In the genomic region with DNA sequence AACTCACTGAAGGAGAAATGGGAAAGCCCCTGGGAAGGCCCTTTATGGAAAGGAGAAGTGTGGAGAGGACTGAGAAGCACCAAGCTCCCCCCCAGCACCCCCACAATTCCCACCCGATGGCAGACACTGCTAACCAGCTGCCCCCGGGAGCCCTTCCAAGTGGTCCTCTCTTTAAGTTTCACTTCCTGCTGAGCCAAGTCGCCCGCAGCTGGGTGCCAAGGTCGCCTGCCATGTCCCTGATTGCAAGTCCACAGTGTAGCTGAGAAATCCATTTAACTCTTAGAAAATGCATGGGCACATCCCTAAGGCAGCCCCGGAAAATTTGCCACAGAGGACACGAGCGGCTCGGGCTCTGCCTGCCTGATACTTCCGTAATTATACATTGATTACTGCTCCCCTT, we compare ENCODE assay signal across 27 cellular contexts.
DNase-seq lines count a peak whose midpoint lies in the region; ATAC-seq, FAIRE-seq and TF ChIP-seq lines count a peak whose summit lies in the region.
"Had no signal": no experiment of that assay in that cellular context is flagged by ENCODE, and none has a peak within 500 bp of the region (broad histone marks: within the 10 kb centered on the region; RNA-seq: fewer than 3 reads in every experiment).

No MANE protein-coding gene starts in this region.

- H3K9me3 ChIP-seq in GM12878 (replicated peaks; ENCODE audit: control insufficient read depth, insufficient read depth, low read length), result no peaks in the 10 kb centered on the region
- no peaks in the 10 kb centered on the region for H3K9me3 ChIP-seq in GM23248 (ENCODE audit: low read depth)
- H3K9me3 ChIP-seq: gastrocnemius medialis, upper lobe of right lung had no signal

- ATAC-seq in left ventricle myocardium superior (no peak), GM12878 (peak; percentile 71)
- ATAC-seq: activated naive CD8-positive, alpha-beta T cell treated with anti-CD3 and anti-CD28 coated beads, Interleukin-2, amount 50 U/mL, for 24 hours; gastrocnemius medialis; right cardiac atrium had no signal

- in situ Hi-C loops in GM12878 (cut with MboI), result no loop called here
- in situ Hi-C loops in GM23248 (cut with MboI), result no loop called here

- TF ChIP-seq EP300 in GM12878 (IDR thresholded peaks at IDR 0.05; ENCODE audit: borderline replicate concordance in 1 of 2, control insufficient read depth in 1 of 2, low read depth in 2 of 2, low read length in 2 of 2), result no peak

- H3F3A ChIP-seq in GM23248 (ENCODE audit: insufficient read depth), result no peaks in the 10 kb centered on the region

- RAD21 ChIA-PET in GM12878 (lab: Charles Lee; ENCODE audit: unreplicated experiment), result no interaction called here

- POLR2A ChIA-PET in GM12878 (lab: Charles Lee), result no interaction called here

- no peaks in the 10 kb centered on the region; the same call in 1 of the 2 replicates for H4K20me1 ChIP-seq in GM12878 (ENCODE audit: control insufficient read depth, insufficient read depth)
- H4K20me1 ChIP-seq in GM23248 (ENCODE audit: insufficient read depth), result no peaks in the 10 kb centered on the region

- H3K36me3 ChIP-seq in GM12878 (ENCODE audit: control insufficient read depth in 2 of 2, insufficient read depth in 2 of 2, low read length in 1 of 2), result no peaks in the 10 kb centered on the region; a peak in 1 of 4 replicates
- no peaks in the 10 kb centered on the region for H3K36me3 ChIP-seq in GM23248 (ENCODE audit: low read depth)
- H3K36me3 ChIP-seq: gastrocnemius medialis, upper lobe of right lung, WERI-Rb-1 had no signal

- WGBS in GM12878 (ENCODE audit: insufficient coverage, insufficient replicate concordance, low lambda C conversion rate, missing lambda C conversion rate), result 41% methylated on average over 10 of the region's 10 CpGs
- WGBS in GM23248 (ENCODE audit: low coverage in 1 of 2, low lambda C conversion rate in 2 of 2, missing lambda C conversion rate in 2 of 2), 2 experiments, result 53 to 56% methylated on average over 8 to 10 of the region's 10 CpGs

- BruUV-seq in GM12878 (replicated peaks; lab: Mats Ljungman, UMichigan), result no TSS peak

- H2AFZ ChIP-seq in GM12878 (ENCODE audit: control insufficient read depth, low read depth, low read length) (no peak overlapping the region), GM23248 (no peak overlapping the region)
- H2AFZ ChIP-seq: parathyroid adenoma had no signal

- H3K27ac ChIP-seq in GM12878 (ENCODE audit: control insufficient read depth, insufficient read depth) (no peak overlapping the region), GM23248 (no peak overlapping the region)
- H3K27ac ChIP-seq: gastrocnemius medialis, KMS-11, WERI-Rb-1 had no signal

- CTCF ChIA-PET in GM12878 (lab: Yijun Ruan, JAX), result no interaction called here

- DNase-seq in left ventricle myocardium superior (peak; percentile 54), cardiac septum (ENCODE audit: low spot score) (no peak), GM12878 (ENCODE audit: low read depth, low spot score) (no peak), medulla oblongata (ENCODE audit: extremely low spot score) (peak; percentile 48), GM23248 (no peak), NCI-H345 (lab: John Stamatoyannopoulos, UW) (no peak), cerebellar cortex (ENCODE audit: low spot score) (no peak)
- DNase-seq in activated CD4-positive, alpha-beta T cell treated with anti-CD3 and anti-CD28 coated beads, Interleukin-2, amount 50 U/mL, for 1 hour, result no peak
- DNase-seq: ACHN; activated CD4-positive, alpha-beta T cell treated with anti-CD3 and anti-CD28 coated beads, Interleukin-2, amount 10 ng/mL, durations not matched to agents 24 days and 14 days; activated naive CD8-positive, alpha-beta T cell treated with anti-CD3 and anti-CD28 coated beads, Interleukin-2, amount 50 U/mL, for 24 hours; activated T-cell treated with anti-CD3 and anti-CD28 coated beads, Interleukin-2, amount 50 U/mL, for 24 hours; C1 segment of cervical spinal cord; DMS79 treated with DMSO at 0.1 percent for 48 hours; GOT3; NCI-H1105; NCI-H2029 treated with DMSO at 0.1 percent for 48 hours; NCI-H748 treated with DMSO at 0.1 percent for 48 hours; OCI-M1; stimulated activated CD4-positive, alpha-beta T cell treated with anti-CD3 and anti-CD28 coated beads, Interleukin-4, amount 100 ng/mL, for 1 hour; upper lobe of right lung; WERI-Rb-1 had no signal

- H3K9ac ChIP-seq in GM12878 (ENCODE audit: control insufficient read depth, insufficient read depth, low read length) (no peak overlapping the region), GM23248 (no peak overlapping the region)
- H3K9ac ChIP-seq: KMS-11, parathyroid adenoma had no signal

- no peak for TF ChIP-seq CTCF in GM12878 (IDR thresholded peaks at IDR 0.05 in 2 of 3, conservative IDR thresholded peaks at IDR 0.05 in 1 of 3; ENCODE audit: control insufficient read depth in 2 of 3, extremely low read depth in 1 of 3, insufficient read depth in 1 of 3, low read depth in 3 of 3, low read length in 3 of 3)

- TF ChIP-seq RAD21 in GM12878 (IDR thresholded peaks at IDR 0.05; ENCODE audit: insufficient read depth, low read depth, low read length), result no peak

- no peak overlapping the region for H3K4me2 ChIP-seq in GM12878 (ENCODE audit: control insufficient read depth, insufficient read depth)
- no peak overlapping the region for H3K4me2 ChIP-seq in GM23248 (ENCODE audit: unreplicated experiment)
- H3K4me2 ChIP-seq: KMS-11 had no signal

- SMC1A ChIA-PET in GM12878 (lab: Charles Lee; ENCODE audit: uncharacterized antibody, unreplicated experiment), result no interaction called here

- H3K4me3 ChIP-seq in GM12878 (no peak overlapping the region), GM23248 (no peak overlapping the region)
- H3K4me3 ChIP-seq: gastrocnemius medialis, upper lobe of right lung had no signal

- peaks cover 2% of the 10 kb centered on the region for H3K79me2 ChIP-seq in GM12878 (ENCODE audit: control insufficient read depth, insufficient read depth, low read length)
- no peaks in the 10 kb centered on the region for H3K79me2 ChIP-seq in GM23248 (ENCODE audit: insufficient read depth)

- H3K27me3 ChIP-seq in GM12878 (replicated peaks in 1 of 2; ENCODE audit: control insufficient read depth in 2 of 2, insufficient read depth in 2 of 2, low read length in 1 of 2) (no peaks in the 10 kb centered on the region), GM23248 (replicated peaks; ENCODE audit: insufficient read depth) (no peaks in the 10 kb centered on the region; the same call in 1 of the 2 replicates)
- H3K27me3 ChIP-seq: gastrocnemius medialis, upper lobe of right lung had no signal

- intact Hi-C loops in left ventricle myocardium superior (cut with micrococcal nuclease), result no loop called here
- intact Hi-C loops in cardiac septum (cut with DNase I), result no loop called here
- intact Hi-C loops in GM12878 (cut with micrococcal nuclease; ENCODE audit: unreplicated experiment), result no loop called here

- H3K9me2 ChIP-seq in GM23248 (ENCODE audit: insufficient read depth), result no peaks in the 10 kb centered on the region

- TF ChIP-seq POLR2A in GM12878 (IDR thresholded peaks at IDR 0.05; ENCODE audit: low read depth, low read length), result no peak

- H3K4me1 ChIP-seq in GM12878 (ENCODE audit: control insufficient read depth, insufficient read depth, low read length) (no peaks in the 10 kb centered on the region; the same call in none of the 2 replicates), GM23248 (ENCODE audit: insufficient read depth) (no peaks in the 10 kb centered on the region)

- no peak for FAIRE-seq in GM12878 (lab: Jason Lieb, UNC)
- FAIRE-seq: endometrium had no signal

TF ChIP-seq in GM12878, 131 proteins besides CTCF, POLR2A, EP300 and RAD21:
- no peak for TF ChIP-seq EGR1 (IDR thresholded peaks at IDR 0.05; ENCODE audit: borderline replicate concordance in 1 of 2, low read depth in 2 of 2, low read length in 2 of 2)
- TF ChIP-seq, protein P1, sequence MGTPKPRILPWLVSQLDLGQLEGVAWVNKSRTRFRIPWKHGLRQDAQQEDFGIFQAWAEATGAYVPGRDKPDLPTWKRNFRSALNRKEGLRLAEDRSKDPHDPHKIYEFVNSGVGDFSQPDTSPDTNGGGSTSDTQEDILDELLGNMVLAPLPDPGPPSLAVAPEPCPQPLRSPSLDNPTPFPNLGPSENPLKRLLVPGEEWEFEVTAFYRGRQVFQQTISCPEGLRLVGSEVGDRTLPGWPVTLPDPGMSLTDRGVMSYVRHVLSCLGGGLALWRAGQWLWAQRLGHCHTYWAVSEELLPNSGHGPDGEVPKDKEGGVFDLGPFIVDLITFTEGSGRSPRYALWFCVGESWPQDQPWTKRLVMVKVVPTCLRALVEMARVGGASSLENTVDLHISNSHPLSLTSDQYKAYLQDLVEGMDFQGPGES (IDR thresholded peaks at IDR 0.05), result no peak
- no peak for TF ChIP-seq MYC (IDR thresholded peaks at IDR 0.05; ENCODE audit: insufficient read depth, insufficient read length, insufficient replicate concordance, low read length, severe bottlenecking)
- no peak for TF ChIP-seq ESRRA (IDR thresholded peaks at IDR 0.05; ENCODE audit: low read length)
- no peak for TF ChIP-seq CBX3 (IDR thresholded peaks at IDR 0.05; ENCODE audit: borderline replicate concordance, low read depth)
- TF ChIP-seq HDAC6 (IDR thresholded peaks at IDR 0.05; ENCODE audit: unreplicated experiment), result no peak
- TF ChIP-seq, protein P2, sequence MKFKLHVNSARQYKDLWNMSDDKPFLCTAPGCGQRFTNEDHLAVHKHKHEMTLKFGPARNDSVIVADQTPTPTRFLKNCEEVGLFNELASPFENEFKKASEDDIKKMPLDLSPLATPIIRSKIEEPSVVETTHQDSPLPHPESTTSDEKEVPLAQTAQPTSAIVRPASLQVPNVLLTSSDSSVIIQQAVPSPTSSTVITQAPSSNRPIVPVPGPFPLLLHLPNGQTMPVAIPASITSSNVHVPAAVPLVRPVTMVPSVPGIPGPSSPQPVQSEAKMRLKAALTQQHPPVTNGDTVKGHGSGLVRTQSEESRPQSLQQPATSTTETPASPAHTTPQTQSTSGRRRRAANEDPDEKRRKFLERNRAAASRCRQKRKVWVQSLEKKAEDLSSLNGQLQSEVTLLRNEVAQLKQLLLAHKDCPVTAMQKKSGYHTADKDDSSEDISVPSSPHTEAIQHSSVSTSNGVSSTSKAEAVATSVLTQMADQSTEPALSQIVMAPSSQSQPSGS (IDR thresholded peaks at IDR 0.05; ENCODE audit: low read length), result no peak
- TF ChIP-seq JUNB (IDR thresholded peaks at IDR 0.05), result no peak
- peak; percentile 41 for TF ChIP-seq IKZF1 (conservative IDR thresholded peaks at IDR 0.05)
- TF ChIP-seq CHD1 (IDR thresholded peaks at IDR 0.05; ENCODE audit: low read depth, low read length), result no peak
- peak; percentile 76; the same call in 1 of the 2 replicates for TF ChIP-seq SPI1 (IDR thresholded peaks at IDR 0.05; ENCODE audit: borderline replicate concordance, insufficient read depth, low read depth, low read length)
- TF ChIP-seq EZH2 (IDR thresholded peaks at IDR 0.05; ENCODE audit: borderline replicate concordance, control insufficient read depth, low read depth, low read length), result no peak
- TF ChIP-seq NFIC (IDR thresholded peaks at IDR 0.05; ENCODE audit: low read depth, low read length), result no peak

Comparison
In these comparisons a context has a peak if more than half of its experiments do, and no peak if none do; other contexts are left out.
1. DNase-seq: peak in left ventricle myocardium superior (single experiment) and medulla oblongata (single experiment); none in cardiac septum (single experiment), GM12878 (single experiment), activated CD4-positive, alpha-beta T cell treated with anti-CD3 and anti-CD28 coated beads, Interleukin-2, amount 50 U/mL, for 1 hour (single experiment), GM23248 (single experiment), NCI-H345 (single experiment) and cerebellar cortex (single experiment).